8 cellular contexts compared by ENCODE assay signal in the genomic region with DNA sequence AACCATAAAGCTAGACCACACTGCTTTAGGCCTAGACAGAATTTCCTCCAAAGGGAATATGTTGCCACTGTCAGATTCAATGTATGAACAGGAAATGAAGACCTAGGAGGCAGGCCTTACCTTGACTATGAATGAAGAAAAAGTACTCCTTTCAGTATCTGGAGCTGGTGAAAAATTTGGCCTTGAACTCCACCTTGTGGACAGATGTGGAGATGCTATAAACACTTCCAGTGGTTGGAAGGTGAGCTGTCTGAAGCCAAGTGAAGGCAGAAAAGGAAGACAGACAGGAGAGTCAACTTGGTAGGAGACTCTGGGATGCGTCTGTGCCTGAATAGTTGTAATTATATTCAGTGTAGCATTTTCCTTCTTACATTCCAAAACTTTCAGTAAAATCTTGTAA. TPM values are rescaled to one million over a fixed set of nuclear protein-coding genes. Genes with fewer than 3 reads are reported as not detected.
A peak's percentile ranks its signal among the peaks of the same experiment; 100 is the strongest.
DNase-seq lines count a peak whose midpoint lies in the region; ATAC-seq, FAIRE-seq and TF ChIP-seq lines count a peak whose summit lies in the region.

No MANE protein-coding gene starts in this region.

- no peaks in the 10 kb centered on the region for H3K27me3 ChIP-seq in KMS-11 (ENCODE audit: insufficient read depth, low read depth)
- H3K27me3 ChIP-seq in SJSA1 (replicated peaks), result no peaks in the 10 kb centered on the region
- H3K27me3 ChIP-seq in mammary epithelial cell (ENCODE audit: insufficient read depth, low read length), result no peaks in the 10 kb centered on the region
- no peaks in the 10 kb centered on the region for H3K27me3 ChIP-seq in thoracic aorta (replicated peaks; ENCODE audit: insufficient read depth)

- no peaks in the 10 kb centered on the region for H3K9me3 ChIP-seq in SJSA1 (replicated peaks)
- no peaks in the 10 kb centered on the region for H3K9me3 ChIP-seq in mammary epithelial cell (replicated peaks; ENCODE audit: insufficient read depth, low read length)
- H3K9me3 ChIP-seq in thoracic aorta, result no peaks in the 10 kb centered on the region

- H3K79me2 ChIP-seq in KMS-11 (ENCODE audit: insufficient read depth, low read depth) (no peaks in the 10 kb centered on the region), mammary epithelial cell (ENCODE audit: insufficient read depth, low read length) (no peaks in the 10 kb centered on the region)

- H2AFZ ChIP-seq in KMS-11 (ENCODE audit: low read depth), result no peak overlapping the region
- H2AFZ ChIP-seq in mammary epithelial cell (ENCODE audit: low read depth, low read length), result no peak overlapping the region

- ATAC-seq in left lobe of liver (peak; percentile 86), thoracic aorta (ENCODE audit: insufficient number of reproducible peaks, low FRiP score, low read depth) (no peak)

- in situ Hi-C loops in mammary epithelial cell (cut with MboI; ENCODE audit: low sequenced_read_pairs in 2 of 2), result loop anchor here in 1 of 2 donors (25.0 kb wide), 1 partner anchor 166 kb away; no protein-coding TSS in a partner anchor

- DNase-seq in GM03348 (ENCODE audit: low spot score) (peak; percentile 21), H4 (ENCODE audit: low spot score) (peak; percentile 41), SJSA1 (ENCODE audit: low read depth in 1 of 2, low spot score in 2 of 2) (peak; percentile 15 to 28), mammary epithelial cell (peak; percentile 63), left lobe of liver (ENCODE audit: low spot score) (no peak), thoracic aorta (ENCODE audit: low spot score) (no peak)

- intact Hi-C loops in mammary epithelial cell (cut with micrococcal nuclease), result loop anchor here (1.0 to 5.0 kb wide), 3 partner anchors 175 to 474 kb away; no protein-coding TSS in a partner anchor

- H3K36me3 ChIP-seq in KMS-11 (ENCODE audit: insufficient read depth) (no peaks in the 10 kb centered on the region), SJSA1 (peaks cover 3% of the 10 kb centered on the region), mammary epithelial cell (ENCODE audit: insufficient read depth, low read length) (no peaks in the 10 kb centered on the region), thoracic aorta (no peaks in the 10 kb centered on the region)

- H3K27ac ChIP-seq in KMS-11 (no peak overlapping the region), SJSA1 (no peak overlapping the region), mammary epithelial cell (ENCODE audit: insufficient read depth, low read depth, low read length) (no peak overlapping the region), thoracic aorta (no peak overlapping the region)

- H3K9ac ChIP-seq in KMS-11 (no peak overlapping the region), mammary epithelial cell (ENCODE audit: insufficient read depth, low read length) (no peak overlapping the region)

- H3K4me3 ChIP-seq in KMS-11 (IDR thresholded peaks at IDR 0.05; ENCODE audit: insufficient read depth, low read depth, low read length), result no peak overlapping the region
- no peak overlapping the region for H3K4me3 ChIP-seq in SJSA1
- no peak overlapping the region for H3K4me3 ChIP-seq in mammary epithelial cell (replicated peaks in 1 of 3; ENCODE audit: insufficient read depth in 1 of 3, low read depth in 2 of 3, low read length in 3 of 3)
- H3K4me3 ChIP-seq in thoracic aorta, result no peak overlapping the region

- FAIRE-seq in A204.1 (lab: Jason Lieb, UNC), result peak; percentile 68

- H3K4me1 ChIP-seq in KMS-11 (ENCODE audit: low read depth, poor library complexity, severe bottlenecking), result no peaks in the 10 kb centered on the region
- H3K4me1 ChIP-seq in SJSA1 (replicated peaks), result no peaks in the 10 kb centered on the region
- no peaks in the 10 kb centered on the region for H3K4me1 ChIP-seq in mammary epithelial cell (ENCODE audit: insufficient read depth, low read length)
- no peaks in the 10 kb centered on the region for H3K4me1 ChIP-seq in thoracic aorta (ENCODE audit: control insufficient read depth in 1 of 2, low read depth in 2 of 2)

- dilution Hi-C loops in mammary epithelial cell (cut with HindIII; ENCODE audit: low sequenced_read_pairs), result loop anchor here (25.0 kb wide), 1 partner anchor 166 kb away; no protein-coding TSS in a partner anchor

- TF ChIP-seq CTCF in KMS-11 (conservative IDR thresholded peaks at IDR 0.05; ENCODE audit: low read depth, low read length) (peak; percentile 68; the same call in 1 of the 2 replicates), mammary epithelial cell (conservative IDR thresholded peaks at IDR 0.05 in 1 of 2, IDR thresholded peaks at IDR 0.05 in 1 of 2; ENCODE audit: extremely low read depth in 1 of 2, insufficient read depth in 1 of 2, low read depth in 1 of 2, low read length in 2 of 2) (peak; percentile 74 to 78), thoracic aorta (IDR thresholded peaks at IDR 0.05) (peak; percentile 48)

- H4K20me1 ChIP-seq in KMS-11 (ENCODE audit: insufficient read depth) (no peaks in the 10 kb centered on the region), mammary epithelial cell (ENCODE audit: insufficient read depth, low read length) (no peaks in the 10 kb centered on the region)

- WGBS in mammary epithelial cell (ENCODE audit: low coverage, missing lambda C conversion rate), result 0% methylated on average over 1 of the region's 1 CpG

- BruUV-seq in mammary epithelial cell (replicated peaks; lab: Mats Ljungman, UMichigan), result no TSS peak

- no peak overlapping the region for H3K4me2 ChIP-seq in KMS-11
- H3K4me2 ChIP-seq in mammary epithelial cell (ENCODE audit: insufficient read depth, low read depth, low read length), result no peak overlapping the region

- CTCF ChIA-PET in mammary epithelial cell (lab: Charles Lee; ENCODE audit: low non-redundant PET), result interaction anchor here (0.6 kb wide), 2 partner anchors 195 to 248 kb away, joined by 3 read pairs; no protein-coding TSS in a partner anchor

RNA-seq across cellular contexts. Expression of a gene that starts 17.2 kb away (rescaled TPM):
- 5.4 and 5.8 TPM in 2 replicates for total RNA-seq in H4 (2014; rRNA removed; shearing (Covaris generic))
- total RNA-seq in SJSA1 (2014; rRNA removed; shearing (Covaris generic)), result 4.1 and 6.9 TPM in 2 replicates
- total RNA-seq in mammary epithelial cell, result 10 to 100 TPM; 10.3 to 15.6 TPM
- polyA plus RNA-seq in mammary epithelial cell, result 3.1 TPM
- polyA minus RNA-seq in mammary epithelial cell, result 6.6 TPM
- total RNA-seq in left lobe of liver, result 7.3 TPM
- total RNA-seq in thoracic aorta, result 10 to 100 TPM in 1 of 2 donors, 1 to 10 TPM in 1; 8.5 to 18.0 TPM

Comparison
In these comparisons a context has a peak if more than half of its experiments do, and no peak if none do; other contexts are left out.
1. DNase-seq: peak in GM03348 (single experiment), H4 (single experiment), SJSA1 (2 of 2) and mammary epithelial cell (single experiment); none in left lobe of liver (single experiment) and thoracic aorta (single experiment).
2. Peak in every context shown above with its lines, with median percentiles within 50 percentile points of each other: CTCF ChIP-seq.